In the genomic region with DNA sequence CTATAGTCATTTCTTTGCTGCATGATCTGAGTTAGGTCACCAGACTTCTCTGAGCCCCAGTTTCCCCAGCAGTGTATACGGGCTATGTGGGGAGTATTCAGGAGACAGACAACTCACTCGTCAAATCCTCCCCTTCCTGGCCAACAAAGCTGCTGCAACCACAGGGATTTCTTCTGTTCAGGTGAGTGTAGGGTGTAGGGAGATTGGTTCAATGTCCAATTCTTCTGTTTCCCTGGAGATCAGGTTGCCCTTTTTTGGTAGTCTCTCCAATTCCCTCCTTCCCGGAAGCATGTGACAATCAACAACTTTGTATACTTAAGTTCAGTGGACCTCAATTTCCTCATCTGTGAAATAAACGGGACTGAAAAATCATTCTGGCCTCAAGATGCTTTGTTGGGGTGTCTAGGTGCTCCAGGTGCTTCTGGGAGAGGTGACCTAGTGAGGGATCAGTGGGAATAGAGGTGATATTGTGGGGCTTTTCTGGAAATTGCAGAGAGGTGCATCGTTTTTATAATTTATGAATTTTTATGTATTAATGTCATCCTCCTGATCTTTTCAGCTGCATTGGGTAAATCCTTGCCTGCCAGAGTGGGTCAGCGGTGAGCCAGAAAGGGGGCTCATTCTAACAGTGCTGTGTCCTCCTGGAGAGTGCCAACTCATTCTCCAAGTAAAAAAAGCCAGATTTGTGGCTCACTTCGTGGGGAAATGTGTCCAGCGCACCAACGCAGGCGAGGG, we compare ENCODE assay signal across 1 cellular context.
TF ChIP-seq lines count a peak whose summit lies in the region.

No MANE protein-coding gene starts in this region.

TF ChIP-seq in HepG2, 621 proteins besides CTCF, POLR2A, EP300 and RAD21 (continued from another document and continues in another):
- TF ChIP-seq, protein P1, sequence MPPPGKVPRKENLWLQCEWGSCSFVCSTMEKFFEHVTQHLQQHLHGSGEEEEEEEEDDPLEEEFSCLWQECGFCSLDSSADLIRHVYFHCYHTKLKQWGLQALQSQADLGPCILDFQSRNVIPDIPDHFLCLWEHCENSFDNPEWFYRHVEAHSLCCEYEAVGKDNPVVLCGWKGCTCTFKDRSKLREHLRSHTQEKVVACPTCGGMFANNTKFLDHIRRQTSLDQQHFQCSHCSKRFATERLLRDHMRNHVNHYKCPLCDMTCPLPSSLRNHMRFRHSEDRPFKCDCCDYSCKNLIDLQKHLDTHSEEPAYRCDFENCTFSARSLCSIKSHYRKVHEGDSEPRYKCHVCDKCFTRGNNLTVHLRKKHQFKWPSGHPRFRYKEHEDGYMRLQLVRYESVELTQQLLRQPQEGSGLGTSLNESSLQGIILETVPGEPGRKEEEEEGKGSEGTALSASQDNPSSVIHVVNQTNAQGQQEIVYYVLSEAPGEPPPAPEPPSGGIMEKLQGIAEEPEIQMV (CRISPR knock-in tag; IDR thresholded peaks at IDR 0.05; ENCODE audit: low read depth), result no peak
- TF ChIP-seq, protein P2, sequence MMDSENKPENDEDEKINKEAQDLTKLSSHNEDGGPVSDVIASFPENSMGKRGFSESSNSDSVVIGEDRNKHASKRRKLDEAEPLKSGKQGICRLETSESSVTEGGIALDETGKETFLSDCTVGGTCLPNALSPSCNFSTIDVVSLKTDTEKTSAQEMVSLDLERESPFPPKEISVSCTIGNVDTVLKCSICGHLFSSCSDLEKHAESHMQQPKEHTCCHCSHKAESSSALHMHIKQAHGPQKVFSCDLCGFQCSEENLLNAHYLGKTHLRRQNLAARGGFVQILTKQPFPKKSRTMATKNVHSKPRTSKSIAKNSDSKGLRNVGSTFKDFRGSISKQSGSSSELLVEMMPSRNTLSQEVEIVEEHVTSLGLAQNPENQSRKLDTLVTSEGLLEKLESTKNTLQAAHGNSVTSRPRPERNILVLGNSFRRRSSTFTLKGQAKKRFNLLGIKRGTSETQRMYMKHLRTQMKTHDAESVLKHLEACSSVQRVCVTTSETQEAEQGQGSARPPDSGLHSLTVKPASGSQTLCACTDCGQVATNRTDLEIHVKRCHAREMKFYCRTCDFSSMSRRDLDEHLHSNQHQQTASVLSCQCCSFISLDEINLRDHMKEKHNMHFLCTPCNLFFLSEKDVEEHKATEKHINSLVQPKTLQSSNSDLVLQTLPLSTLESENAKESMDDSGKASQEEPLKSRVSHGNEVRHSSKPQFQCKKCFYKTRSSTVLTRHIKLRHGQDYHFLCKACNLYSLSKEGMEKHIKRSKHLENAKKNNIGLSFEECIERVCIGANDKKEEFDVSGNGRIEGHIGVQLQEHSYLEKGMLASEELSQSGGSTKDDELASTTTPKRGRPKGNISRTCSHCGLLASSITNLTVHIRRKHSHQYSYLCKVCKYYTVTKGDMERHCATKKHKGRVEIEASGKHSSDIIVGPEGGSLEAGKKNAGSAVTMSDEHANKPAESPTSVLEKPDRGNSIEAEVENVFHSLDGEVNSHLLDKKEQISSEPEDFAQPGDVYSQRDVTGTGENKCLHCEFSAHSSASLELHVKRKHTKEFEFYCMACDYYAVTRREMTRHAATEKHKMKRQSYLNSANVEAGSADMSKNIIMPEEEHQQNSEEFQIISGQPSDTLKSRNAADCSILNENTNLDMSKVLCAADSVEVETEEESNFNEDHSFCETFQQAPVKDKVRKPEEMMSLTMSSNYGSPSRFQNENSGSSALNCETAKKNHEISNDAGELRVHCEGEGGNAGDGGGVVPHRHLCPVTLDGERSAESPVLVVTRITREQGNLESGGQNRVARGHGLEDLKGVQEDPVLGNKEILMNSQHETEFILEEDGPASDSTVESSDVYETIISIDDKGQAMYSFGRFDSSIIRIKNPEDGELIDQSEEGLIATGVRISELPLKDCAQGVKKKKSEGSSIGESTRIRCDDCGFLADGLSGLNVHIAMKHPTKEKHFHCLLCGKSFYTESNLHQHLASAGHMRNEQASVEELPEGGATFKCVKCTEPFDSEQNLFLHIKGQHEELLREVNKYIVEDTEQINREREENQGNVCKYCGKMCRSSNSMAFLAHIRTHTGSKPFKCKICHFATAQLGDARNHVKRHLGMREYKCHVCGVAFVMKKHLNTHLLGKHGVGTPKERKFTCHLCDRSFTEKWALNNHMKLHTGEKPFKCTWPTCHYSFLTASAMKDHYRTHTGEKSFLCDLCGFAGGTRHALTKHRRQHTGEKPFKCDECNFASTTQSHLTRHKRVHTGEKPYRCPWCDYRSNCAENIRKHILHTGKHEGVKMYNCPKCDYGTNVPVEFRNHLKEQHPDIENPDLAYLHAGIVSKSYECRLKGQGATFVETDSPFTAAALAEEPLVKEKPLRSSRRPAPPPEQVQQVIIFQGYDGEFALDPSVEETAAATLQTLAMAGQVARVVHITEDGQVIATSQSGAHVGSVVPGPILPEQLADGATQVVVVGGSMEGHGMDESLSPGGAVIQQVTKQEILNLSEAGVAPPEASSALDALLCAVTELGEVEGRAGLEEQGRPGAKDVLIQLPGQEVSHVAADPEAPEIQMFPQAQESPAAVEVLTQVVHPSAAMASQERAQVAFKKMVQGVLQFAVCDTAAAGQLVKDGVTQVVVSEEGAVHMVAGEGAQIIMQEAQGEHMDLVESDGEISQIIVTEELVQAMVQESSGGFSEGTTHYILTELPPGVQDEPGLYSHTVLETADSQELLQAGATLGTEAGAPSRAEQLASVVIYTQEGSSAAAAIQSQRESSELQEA (CRISPR knock-in tag; IDR thresholded peaks at IDR 0.05; ENCODE audit: not compliant biosample characterization), result peak; percentile 17
- TF ChIP-seq, protein P3, sequence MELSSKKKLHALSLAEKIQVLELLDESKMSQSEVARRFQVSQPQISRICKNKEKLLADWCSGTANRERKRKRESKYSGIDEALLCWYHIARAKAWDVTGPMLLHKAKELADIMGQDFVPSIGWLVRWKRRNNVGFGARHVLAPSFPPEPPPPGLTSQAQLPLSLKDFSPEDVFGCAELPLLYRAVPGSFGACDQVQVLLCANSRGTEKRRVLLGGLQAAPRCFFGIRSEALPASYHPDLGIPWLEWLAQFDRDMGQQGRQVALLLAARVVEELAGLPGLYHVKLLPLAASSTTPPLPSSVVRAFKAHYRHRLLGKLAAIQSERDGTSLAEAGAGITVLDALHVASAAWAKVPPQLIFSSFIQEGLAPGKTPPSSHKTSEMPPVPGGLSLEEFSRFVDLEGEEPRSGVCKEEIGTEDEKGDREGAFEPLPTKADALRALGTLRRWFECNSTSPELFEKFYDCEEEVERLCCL (CRISPR knock-in tag; IDR thresholded peaks at IDR 0.05; ENCODE audit: borderline replicate concordance), result no peak
- no peak for TF ChIP-seq XBP1 (CRISPR knock-in tag; IDR thresholded peaks at IDR 0.05)
- TF ChIP-seq SMARCE1 (IDR thresholded peaks at IDR 0.05; ENCODE audit: borderline replicate concordance), result no peak
- TF ChIP-seq ARHGAP35 (CRISPR knock-in tag; IDR thresholded peaks at IDR 0.05; ENCODE audit: borderline replicate concordance), result no peak
- TF ChIP-seq, protein P4, sequence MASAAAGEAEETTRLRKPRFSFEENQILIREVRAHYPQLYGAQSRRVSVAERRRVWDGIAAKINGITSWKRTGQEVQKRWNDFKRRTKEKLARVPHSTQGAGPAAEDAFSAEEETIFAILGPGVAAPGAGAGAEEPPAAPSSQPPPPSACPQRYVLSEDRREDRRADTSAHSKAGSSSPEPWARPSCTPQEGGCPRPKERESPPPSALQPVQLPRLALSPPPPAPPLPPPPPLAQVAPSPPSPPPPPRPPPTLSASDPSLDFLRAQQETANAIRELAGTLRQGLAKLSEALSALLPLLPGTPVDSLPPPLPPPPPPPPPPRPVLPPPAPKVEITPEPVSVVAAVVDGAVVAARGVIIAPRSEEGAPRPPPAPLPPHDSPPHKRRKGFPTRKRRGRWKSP (CRISPR knock-in tag; IDR thresholded peaks at IDR 0.05), result no peak
- TF ChIP-seq ZBTB20 (CRISPR knock-in tag; IDR thresholded peaks at IDR 0.05; ENCODE audit: borderline replicate concordance, low read depth), result peak; percentile 78; the same call in 1 of the 2 replicates
- peak; percentile 27; the same call in 1 of the 3 replicates for TF ChIP-seq MXI1 (IDR thresholded peaks at IDR 0.05; ENCODE audit: borderline replicate concordance, low read depth, low read length)
- TF ChIP-seq ZNF205 (CRISPR knock-in tag; IDR thresholded peaks at IDR 0.05), result no peak; the same call in none of the 2 replicates
- TF ChIP-seq, protein P5, sequence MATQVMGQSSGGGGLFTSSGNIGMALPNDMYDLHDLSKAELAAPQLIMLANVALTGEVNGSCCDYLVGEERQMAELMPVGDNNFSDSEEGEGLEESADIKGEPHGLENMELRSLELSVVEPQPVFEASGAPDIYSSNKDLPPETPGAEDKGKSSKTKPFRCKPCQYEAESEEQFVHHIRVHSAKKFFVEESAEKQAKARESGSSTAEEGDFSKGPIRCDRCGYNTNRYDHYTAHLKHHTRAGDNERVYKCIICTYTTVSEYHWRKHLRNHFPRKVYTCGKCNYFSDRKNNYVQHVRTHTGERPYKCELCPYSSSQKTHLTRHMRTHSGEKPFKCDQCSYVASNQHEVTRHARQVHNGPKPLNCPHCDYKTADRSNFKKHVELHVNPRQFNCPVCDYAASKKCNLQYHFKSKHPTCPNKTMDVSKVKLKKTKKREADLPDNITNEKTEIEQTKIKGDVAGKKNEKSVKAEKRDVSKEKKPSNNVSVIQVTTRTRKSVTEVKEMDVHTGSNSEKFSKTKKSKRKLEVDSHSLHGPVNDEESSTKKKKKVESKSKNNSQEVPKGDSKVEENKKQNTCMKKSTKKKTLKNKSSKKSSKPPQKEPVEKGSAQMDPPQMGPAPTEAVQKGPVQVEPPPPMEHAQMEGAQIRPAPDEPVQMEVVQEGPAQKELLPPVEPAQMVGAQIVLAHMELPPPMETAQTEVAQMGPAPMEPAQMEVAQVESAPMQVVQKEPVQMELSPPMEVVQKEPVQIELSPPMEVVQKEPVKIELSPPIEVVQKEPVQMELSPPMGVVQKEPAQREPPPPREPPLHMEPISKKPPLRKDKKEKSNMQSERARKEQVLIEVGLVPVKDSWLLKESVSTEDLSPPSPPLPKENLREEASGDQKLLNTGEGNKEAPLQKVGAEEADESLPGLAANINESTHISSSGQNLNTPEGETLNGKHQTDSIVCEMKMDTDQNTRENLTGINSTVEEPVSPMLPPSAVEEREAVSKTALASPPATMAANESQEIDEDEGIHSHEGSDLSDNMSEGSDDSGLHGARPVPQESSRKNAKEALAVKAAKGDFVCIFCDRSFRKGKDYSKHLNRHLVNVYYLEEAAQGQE (IDR thresholded peaks at IDR 0.05; ENCODE audit: borderline replicate concordance in 1 of 2, low read depth in 1 of 2, low read length in 2 of 2), result 0 out of 4 replicates have a peak, but pooled peaks of 1 of the 2 experiments have one; percentile 14
- peak; percentile 81 for TF ChIP-seq ZEB1 (IDR thresholded peaks at IDR 0.05; ENCODE audit: insufficient replicate concordance, low read depth)
- TF ChIP-seq HHEX (CRISPR knock-in tag; IDR thresholded peaks at IDR 0.05), result peak; percentile 55
- no peak for TF ChIP-seq RBM39 (IDR thresholded peaks at IDR 0.05; ENCODE audit: low read depth, low read length, poor library complexity, severe bottlenecking)
- no peak for TF ChIP-seq ZNF747 (CRISPR knock-in tag; IDR thresholded peaks at IDR 0.05; ENCODE audit: borderline replicate concordance)
- TF ChIP-seq, protein P6, sequence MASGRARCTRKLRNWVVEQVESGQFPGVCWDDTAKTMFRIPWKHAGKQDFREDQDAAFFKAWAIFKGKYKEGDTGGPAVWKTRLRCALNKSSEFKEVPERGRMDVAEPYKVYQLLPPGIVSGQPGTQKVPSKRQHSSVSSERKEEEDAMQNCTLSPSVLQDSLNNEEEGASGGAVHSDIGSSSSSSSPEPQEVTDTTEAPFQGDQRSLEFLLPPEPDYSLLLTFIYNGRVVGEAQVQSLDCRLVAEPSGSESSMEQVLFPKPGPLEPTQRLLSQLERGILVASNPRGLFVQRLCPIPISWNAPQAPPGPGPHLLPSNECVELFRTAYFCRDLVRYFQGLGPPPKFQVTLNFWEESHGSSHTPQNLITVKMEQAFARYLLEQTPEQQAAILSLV (CRISPR knock-in tag; IDR thresholded peaks at IDR 0.05; ENCODE audit: borderline replicate concordance), result no peak
- TF ChIP-seq ZNF644 (CRISPR knock-in tag; IDR thresholded peaks at IDR 0.05; ENCODE audit: low read depth), result 0 out of 2 replicates have a peak, but pooled peaks have one; percentile 34
- TF ChIP-seq, protein P7, sequence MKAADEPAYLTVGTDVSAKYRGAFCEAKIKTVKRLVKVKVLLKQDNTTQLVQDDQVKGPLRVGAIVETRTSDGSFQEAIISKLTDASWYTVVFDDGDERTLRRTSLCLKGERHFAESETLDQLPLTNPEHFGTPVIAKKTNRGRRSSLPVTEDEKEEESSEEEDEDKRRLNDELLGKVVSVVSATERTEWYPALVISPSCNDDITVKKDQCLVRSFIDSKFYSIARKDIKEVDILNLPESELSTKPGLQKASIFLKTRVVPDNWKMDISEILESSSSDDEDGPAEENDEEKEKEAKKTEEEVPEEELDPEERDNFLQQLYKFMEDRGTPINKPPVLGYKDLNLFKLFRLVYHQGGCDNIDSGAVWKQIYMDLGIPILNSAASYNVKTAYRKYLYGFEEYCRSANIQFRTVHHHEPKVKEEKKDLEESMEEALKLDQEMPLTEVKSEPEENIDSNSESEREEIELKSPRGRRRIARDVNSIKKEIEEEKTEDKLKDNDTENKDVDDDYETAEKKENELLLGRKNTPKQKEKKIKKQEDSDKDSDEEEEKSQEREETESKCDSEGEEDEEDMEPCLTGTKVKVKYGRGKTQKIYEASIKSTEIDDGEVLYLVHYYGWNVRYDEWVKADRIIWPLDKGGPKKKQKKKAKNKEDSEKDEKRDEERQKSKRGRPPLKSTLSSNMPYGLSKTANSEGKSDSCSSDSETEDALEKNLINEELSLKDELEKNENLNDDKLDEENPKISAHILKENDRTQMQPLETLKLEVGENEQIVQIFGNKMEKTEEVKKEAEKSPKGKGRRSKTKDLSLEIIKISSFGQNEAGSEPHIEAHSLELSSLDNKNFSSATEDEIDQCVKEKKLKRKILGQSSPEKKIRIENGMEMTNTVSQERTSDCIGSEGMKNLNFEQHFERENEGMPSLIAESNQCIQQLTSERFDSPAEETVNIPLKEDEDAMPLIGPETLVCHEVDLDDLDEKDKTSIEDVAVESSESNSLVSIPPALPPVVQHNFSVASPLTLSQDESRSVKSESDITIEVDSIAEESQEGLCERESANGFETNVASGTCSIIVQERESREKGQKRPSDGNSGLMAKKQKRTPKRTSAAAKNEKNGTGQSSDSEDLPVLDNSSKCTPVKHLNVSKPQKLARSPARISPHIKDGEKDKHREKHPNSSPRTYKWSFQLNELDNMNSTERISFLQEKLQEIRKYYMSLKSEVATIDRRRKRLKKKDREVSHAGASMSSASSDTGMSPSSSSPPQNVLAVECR (CRISPR knock-in tag; IDR thresholded peaks at IDR 0.05; ENCODE audit: borderline replicate concordance), result no peak
- TF ChIP-seq NFYC (CRISPR knock-in tag; IDR thresholded peaks at IDR 0.05), result peak; percentile 49; the same call in 1 of the 2 replicates
- TF ChIP-seq MYNN (CRISPR knock-in tag; IDR thresholded peaks at IDR 0.05; ENCODE audit: low read depth), result no peak; the same call in 1 of the 2 replicates
- no peak for TF ChIP-seq SMC3 (IDR thresholded peaks at IDR 0.05; ENCODE audit: low read length)
- TF ChIP-seq ZNF337 (CRISPR knock-in tag; IDR thresholded peaks at IDR 0.05; ENCODE audit: borderline replicate concordance, low read depth), result no peak
- TF ChIP-seq, protein P8, sequence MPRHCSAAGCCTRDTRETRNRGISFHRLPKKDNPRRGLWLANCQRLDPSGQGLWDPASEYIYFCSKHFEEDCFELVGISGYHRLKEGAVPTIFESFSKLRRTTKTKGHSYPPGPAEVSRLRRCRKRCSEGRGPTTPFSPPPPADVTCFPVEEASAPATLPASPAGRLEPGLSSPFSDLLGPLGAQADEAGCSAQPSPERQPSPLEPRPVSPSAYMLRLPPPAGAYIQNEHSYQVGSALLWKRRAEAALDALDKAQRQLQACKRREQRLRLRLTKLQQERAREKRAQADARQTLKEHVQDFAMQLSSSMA (CRISPR knock-in tag; IDR thresholded peaks at IDR 0.05), result no peak
- TF ChIP-seq, protein P9, sequence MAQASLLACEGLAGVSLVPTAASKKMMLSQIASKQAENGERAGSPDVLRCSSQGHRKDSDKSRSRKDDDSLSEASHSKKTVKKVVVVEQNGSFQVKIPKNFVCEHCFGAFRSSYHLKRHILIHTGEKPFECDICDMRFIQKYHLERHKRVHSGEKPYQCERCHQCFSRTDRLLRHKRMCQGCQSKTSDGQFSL (CRISPR knock-in tag; IDR thresholded peaks at IDR 0.05), result no peak
- no peak for TF ChIP-seq ZNF543 (CRISPR knock-in tag; IDR thresholded peaks at IDR 0.05)
- TF ChIP-seq ZNF335 (CRISPR knock-in tag; IDR thresholded peaks at IDR 0.05), result peak; percentile 13; the same call in 1 of the 2 replicates
- no peak for TF ChIP-seq ZNF333 (CRISPR knock-in tag; IDR thresholded peaks at IDR 0.05; ENCODE audit: borderline replicate concordance)
